ENCODE assay signal across 10 cellular contexts in genomic region chr4:145679991-145680455, GRCh38. TPM values are rescaled to one million over a fixed set of nuclear protein-coding genes. Genes with fewer than 3 reads are reported as not detected.
DNase-seq lines count a peak whose midpoint lies in the region; ATAC-seq, FAIRE-seq and TF ChIP-seq lines count a peak whose summit lies in the region.
"Had no signal": no experiment of that assay in that cellular context is flagged by ENCODE, and none has a peak within 500 bp of the region (broad histone marks: within the 10 kb centered on the region; RNA-seq: fewer than 3 reads in every experiment).

Gene C4orf51, plus strand, starts transcription at chr4:145680146. Its CDS starts 58 bp downstream, at chr4:145680204.

- no peak for TF ChIP-seq RAD21 in SK-N-SH (IDR thresholded peaks at IDR 0.05; ENCODE audit: low read length)

- no peak for FAIRE-seq in HTR-8/SVneo (lab: Jason Lieb, UNC)

- H2BK20ac ChIP-seq in H9 (ENCODE audit: low read depth, low read length, poor library complexity, severe bottlenecking), result no peak within 1 kb of the TSS

- intact Hi-C loops in heart left ventricle (cut with DNase I), result loop anchor here in 2 of 10 donors (5.0 to 10.0 kb wide), 2 partner anchors 52 to 55 kb away; no protein-coding TSS in a partner anchor

- H3K27me3 Mint-ChIP-seq in H9 (ENCODE audit: low read depth) (no peaks in the 10 kb centered on the region), immature natural killer cell (ENCODE audit: low read depth in 3 of 3) (peaks cover 3 to 10% (median 4%) of the 10 kb centered on the region in 3 donors)

- WGBS in H9 (ENCODE audit: extremely low coverage, insufficient read length, low lambda C conversion rate), result no CpG with 5 or more reads among the region's 6 CpGs
- WGBS in SK-N-SH (ENCODE audit: low lambda C conversion rate), result 63% methylated on average over 6 of the region's 6 CpGs
- WGBS in heart left ventricle, 4 donors, result 5 to 13% (median 8%) methylated on average over 6 of the region's 6 CpGs

- H3K4me2 ChIP-seq in H9 (ENCODE audit: insufficient read depth, insufficient read length, low read length) (no peak within 1 kb of the TSS), SK-N-SH (peak within 1 kb of the TSS; percentile 13; the same call in 1 of the 2 replicates), Karpas-422 (ENCODE audit: low read depth, low read length, poor library complexity, severe bottlenecking) (no peak within 1 kb of the TSS)

- CTCF ChIA-PET in SK-N-SH (lab: Yijun Ruan, JAX), result no interaction called here

- H2BK15ac ChIP-seq in H9 (ENCODE audit: low read depth, low read length), result no peak within 1 kb of the TSS

- H3K4ac ChIP-seq in H9 (ENCODE audit: low read depth, low read length), result no peak within 1 kb of the TSS

- H3K9me3 ChIP-seq in H9 (ENCODE audit: control insufficient read depth, low read depth, low read length) (no peaks in the 10 kb centered on the region), SK-N-SH (no peaks in the 10 kb centered on the region), heart left ventricle (peaks cover 0 to 20% (median 5%) of the 10 kb centered on the region in 12 donors), Karpas-422 (ENCODE audit: low read length) (no peaks in the 10 kb centered on the region)

- ATAC-seq in heart left ventricle (peak; percentile 54 to 74 (median 64)), GM18858 (IDR thresholded peaks at IDR 0.05; ENCODE audit: unreplicated experiment) (no peak)

- TF ChIP-seq POLR2A in heart left ventricle (IDR thresholded peaks at IDR 0.05), result no peak

- H3K23me2 ChIP-seq in H9 (ENCODE audit: insufficient read length, low read depth, low read length, poor library complexity, severe bottlenecking), result no peaks in the 10 kb centered on the region

- H2BK12ac ChIP-seq in H9 (ENCODE audit: insufficient read length, low read depth, low read length), result no peak within 1 kb of the TSS

- H2AFZ ChIP-seq in H9 (ENCODE audit: low read length), result no peak within 1 kb of the TSS
- no peak within 1 kb of the TSS for H2AFZ ChIP-seq in SK-N-SH (ENCODE audit: low read depth)
- no peak within 1 kb of the TSS for H2AFZ ChIP-seq in Karpas-422 (ENCODE audit: low read length)

- peaks cover 12% of the 10 kb centered on the region for H3F3A ChIP-seq in SK-N-SH (replicated peaks; ENCODE audit: insufficient read depth)

- H2BK5ac ChIP-seq in H9 (ENCODE audit: insufficient read length, low read length), result no peak within 1 kb of the TSS

- H3K18ac ChIP-seq in H9 (ENCODE audit: insufficient read length, low read depth, low read length), result peak within 1 kb of the TSS; percentile 25

- no peak within 1 kb of the TSS for H3K4me3 Mint-ChIP-seq in H9
- H3K4me3 Mint-ChIP-seq in immature natural killer cell, result no peak within 1 kb of the TSS

- H3T11ph ChIP-seq in H9 (ENCODE audit: low read length), result no peak within 1 kb of the TSS

- no peak within 1 kb of the TSS for H3K9ac ChIP-seq in H9 (ENCODE audit: extremely low read depth, insufficient read length, low read length)
- no peak within 1 kb of the TSS for H3K9ac ChIP-seq in SK-N-SH
- H3K9ac ChIP-seq in Karpas-422 (ENCODE audit: low read length), result no peak within 1 kb of the TSS

- H2AK5ac ChIP-seq in H9 (ENCODE audit: insufficient read length, low read length), result no peak within 1 kb of the TSS

- H3K9me3 Mint-ChIP-seq in H9 (peaks cover 19 to 27% of the 10 kb centered on the region in 2 experiments), immature natural killer cell (peaks cover 0 to 8% (median 0%) of the 10 kb centered on the region in 6 donors)

- H3K36me3 ChIP-seq in SK-N-SH (replicated peaks in 1 of 2; ENCODE audit: control insufficient read depth in 1 of 2, insufficient read depth in 2 of 2, low read length in 1 of 2), result no peaks in the 10 kb centered on the region
- H3K36me3 ChIP-seq in heart left ventricle, result no peaks in the 10 kb centered on the region
- H3K36me3 ChIP-seq in Karpas-422 (ENCODE audit: insufficient read depth, low read length), result no peaks in the 10 kb centered on the region

- no peaks in the 10 kb centered on the region for H4K20me1 ChIP-seq in H9 (ENCODE audit: control insufficient read depth, insufficient read depth, insufficient read length)
- H4K20me1 ChIP-seq in SK-N-SH (ENCODE audit: insufficient read depth), result no peaks in the 10 kb centered on the region
- no peaks in the 10 kb centered on the region for H4K20me1 ChIP-seq in Karpas-422 (ENCODE audit: insufficient read depth, low read depth, low read length)

- H2BK120ac ChIP-seq in H9 (ENCODE audit: low read depth, low read length, poor library complexity, severe bottlenecking), result no peak within 1 kb of the TSS

- no peak within 1 kb of the TSS for H4K5ac ChIP-seq in H9 (ENCODE audit: insufficient read length, low read depth, low read length)

- H3K79me1 ChIP-seq in H9 (ENCODE audit: insufficient read depth, low read depth, low read length, poor library complexity, severe bottlenecking), result no peaks in the 10 kb centered on the region

- H3K27ac ChIP-seq in H9 (ENCODE audit: insufficient read length, low read depth, low read length) (no peak within 1 kb of the TSS), SK-N-SH (ENCODE audit: low read depth in 2 of 2, low read length in 1 of 2) (peak within 1 kb of the TSS in 1 of 2 experiments; percentile 55; a peak in 2 of 4 replicates), heart left ventricle (peak within 1 kb of the TSS in 9 of 12 donors; percentile 3 to 53 (median 22)), Karpas-422 (ENCODE audit: low read length) (no peak within 1 kb of the TSS)

- TF ChIP-seq EP300 in SK-N-SH (IDR thresholded peaks at IDR 0.05; ENCODE audit: borderline replicate concordance in 1 of 2, low read depth in 1 of 2, low read length in 1 of 2), result no peak

- peaks cover 0 to 8% of the 10 kb centered on the region in 2 experiments; a peak in 2 of 4 replicates for H3K4me1 Mint-ChIP-seq in H9
- H3K4me1 Mint-ChIP-seq in immature natural killer cell, result no peaks in the 10 kb centered on the region

- H3K56ac ChIP-seq in H9 (ENCODE audit: insufficient read length, low read depth, low read length), result no peak within 1 kb of the TSS

- no peak for DNase-seq in H9
- DNase-seq in SK-N-SH, result no peak
- peak in 1 of 5 donors; percentile 26 for DNase-seq in heart left ventricle
- peak; percentile 15 for DNase-seq in skeletal muscle cell (ENCODE audit: low read depth)
- no peak for DNase-seq in HTR-8/SVneo (ENCODE audit: insufficient read length, low spot score)
- DNase-seq in Karpas-422, result no peak
- no peak for DNase-seq in immature natural killer cell
- DNase-seq: RPMI8226; stimulated activated CD4-positive, alpha-beta T cell treated with anti-CD3 and anti-CD28 coated beads, Interleukin-4, amount 100 ng/mL, for 24 hours had no signal

- H3K36me3 Mint-ChIP-seq in H9 (ENCODE audit: insufficient read depth in 1 of 3, low read depth in 3 of 3) (peaks cover 5 to 16% (median 13%) of the 10 kb centered on the region in 3 experiments), immature natural killer cell (no peaks in the 10 kb centered on the region)

- H3K27me3 ChIP-seq in H9 (ENCODE audit: insufficient read depth, low read length) (no peaks in the 10 kb centered on the region), SK-N-SH (ENCODE audit: insufficient read depth) (no peaks in the 10 kb centered on the region), heart left ventricle (no peaks in the 10 kb centered on the region), Karpas-422 (ENCODE audit: low read length) (no peaks in the 10 kb centered on the region)

- H4K8ac ChIP-seq in H9 (replicated peaks; ENCODE audit: insufficient read length, low read depth, low read length), result no peak within 1 kb of the TSS

- TF ChIP-seq CTCF in H9 (conservative IDR thresholded peaks at IDR 0.05) (no peak), SK-N-SH (IDR thresholded peaks at IDR 0.05) (no peak), heart left ventricle (IDR thresholded peaks at IDR 0.05) (no peak)

- no peak within 1 kb of the TSS for H3K14ac ChIP-seq in H9 (ENCODE audit: insufficient read depth, low read length)

- POLR2A ChIA-PET in SK-N-SH (lab: Yijun Ruan, JAX), result no interaction called here

- H3K23ac ChIP-seq in H9 (ENCODE audit: insufficient read length, low read depth, low read length), result no peak within 1 kb of the TSS

- H3K4me3 ChIP-seq in SK-N-SH (ENCODE audit: low read depth in 2 of 2, low read length in 1 of 2) (no peak within 1 kb of the TSS), heart left ventricle (no peak within 1 kb of the TSS), skeletal muscle cell (ENCODE audit: low read depth, low read length) (no peak within 1 kb of the TSS), Karpas-422 (ENCODE audit: low read length) (no peak within 1 kb of the TSS)

- H3K27ac Mint-ChIP-seq in H9, result no peak within 1 kb of the TSS
- H3K27ac Mint-ChIP-seq in immature natural killer cell, result no peak within 1 kb of the TSS

- no peaks in the 10 kb centered on the region for H3K9me2 ChIP-seq in SK-N-SH
- no peaks in the 10 kb centered on the region for H3K9me2 ChIP-seq in Karpas-422 (replicated peaks; ENCODE audit: insufficient read depth, low read length)

- H3K4me1 ChIP-seq in H9 (ENCODE audit: insufficient read depth, low read length) (no peaks in the 10 kb centered on the region), SK-N-SH (ENCODE audit: control insufficient read depth in 1 of 2, insufficient read depth in 2 of 2, low read depth in 1 of 2, low read length in 1 of 2) (peaks cover 0 to 12% of the 10 kb centered on the region in 2 experiments; a peak in 1 of 4 replicates), heart left ventricle (peaks cover 0 to 18% (median 13%) of the 10 kb centered on the region in 12 donors), Karpas-422 (ENCODE audit: low read length) (no peaks in the 10 kb centered on the region)

- H4K91ac ChIP-seq in H9 (ENCODE audit: insufficient read length, low read depth, low read length), result no peak within 1 kb of the TSS

- H3K79me2 ChIP-seq in H9 (ENCODE audit: insufficient read depth, low read length) (no peaks in the 10 kb centered on the region), SK-N-SH (ENCODE audit: insufficient read depth) (no peaks in the 10 kb centered on the region), Karpas-422 (ENCODE audit: low read length) (no peaks in the 10 kb centered on the region)

TF ChIP-seq in SK-N-SH, 30 proteins besides CTCF, POLR2A, EP300 and RAD21 (continues in another document):
- TF ChIP-seq FOSL2 (IDR thresholded peaks at IDR 0.05; ENCODE audit: borderline replicate concordance, low read depth), result no peak
- TF ChIP-seq ELF1 (IDR thresholded peaks at IDR 0.05), result no peak
- no peak for TF ChIP-seq GABPA (IDR thresholded peaks at IDR 0.05; ENCODE audit: low read depth)
- TF ChIP-seq YY1 (IDR thresholded peaks at IDR 0.05; ENCODE audit: low read depth), result no peak

RNA-seq across cellular contexts. Expression of gene C4orf51, which starts in this region (rescaled TPM):
- total RNA-seq in H9 (2021) (2.7 and 6.0 TPM in 2 replicates), heart left ventricle (not detected)
- polyA plus RNA-seq in SK-N-SH (2012; rRNA removed) (not detected in 2 replicates), heart left ventricle (not detected), immature natural killer cell (not detected)
- polyA plus RNA-seq in SK-N-SH (2012; cell fraction: cytosol; rRNA removed), result not detected in 2 replicates
- polyA plus RNA-seq in SK-N-SH (2012; cell fraction: nucleus; rRNA removed), result not detected in 2 replicates
- not detected in 2 replicates for total RNA-seq in Karpas-422 (2014; rRNA removed; shearing (Covaris generic); ENCODE audit: low replicate concordance)

Comparison
In these comparisons a context has a peak if more than half of its experiments do, and no peak if none do; other contexts are left out.
1. Peak in ATAC-seq and H3K27ac ChIP-seq in heart left ventricle; RNA of the gene not detected or under 1 TPM.